ENCODE assay signal across 8 cellular contexts in genomic region chr5:112146323-112146848, GRCh38.
DNase-seq lines count a peak whose midpoint lies in the region; ATAC-seq and TF ChIP-seq lines count a peak whose summit lies in the region.

No MANE protein-coding gene starts in this region.

- intact Hi-C loops in psoas muscle (cut with DNase I), result loop anchor here (1.0 to 10.0 kb wide), 7 partner anchors 388 to 1412 kb away; partner anchors contain the start of genes NREP (in 1 of the 2) and SLC25A46 (in 1 of the 2)

- peak overlapping the region; percentile 74 for H3K27ac ChIP-seq in psoas muscle

- no peak overlapping the region for H3K4me3 Mint-ChIP-seq in type B pancreatic cell

- no peaks in the 10 kb centered on the region for H3K27me3 Mint-ChIP-seq in type B pancreatic cell

- H3K27me3 ChIP-seq in adipocyte (replicated peaks; ENCODE audit: control insufficient read depth, insufficient read depth, low read length), result no peaks in the 10 kb centered on the region
- no peaks in the 10 kb centered on the region for H3K27me3 ChIP-seq in psoas muscle (ENCODE audit: insufficient read depth in 3 of 3, low read length in 2 of 3)

- TF ChIP-seq CTCF in psoas muscle (IDR thresholded peaks at IDR 0.05) (no peak), type B pancreatic cell (conservative IDR thresholded peaks at IDR 0.05) (no peak)

- DNase-seq in adipocyte (ENCODE audit: low read depth) (peak; percentile 93), psoas muscle (peak; percentile 39 to 69), type B pancreatic cell (ENCODE audit: extremely low spot score, unreplicated experiment) (no peak), SW 1271 (lab: John Stamatoyannopoulos, UW) (no peak), NCI-H1105 treated with DMSO at 0.1 percent for 48 hours (lab: John Stamatoyannopoulos, UW) (no peak), GF-D8 (lab: John Stamatoyannopoulos, UW) (no peak)

- H3K9me3 Mint-ChIP-seq in type B pancreatic cell, result no peaks in the 10 kb centered on the region

- ATAC-seq in GM18868 (IDR thresholded peaks at IDR 0.05; ENCODE audit: unreplicated experiment), result peak; percentile 52
- peak; percentile 55 for ATAC-seq in HG02870 (IDR thresholded peaks at IDR 0.05; ENCODE audit: unreplicated experiment)
- ATAC-seq in psoas muscle, result peak; percentile 90 to 95 (median 91)

- WGBS in psoas muscle, 3 donors, result 6 to 13% (median 6%) methylated on average over 5 of the region's 5 CpGs

- H3K9me3 ChIP-seq in adipocyte (ENCODE audit: control insufficient read depth, low read length) (peaks cover 5% of the 10 kb centered on the region), psoas muscle (no peaks in the 10 kb centered on the region)

- H3K4me3 ChIP-seq in adipocyte (ENCODE audit: low read length), result peak overlapping the region; percentile 8
- H3K4me3 ChIP-seq in psoas muscle, result no peak overlapping the region

- no peaks in the 10 kb centered on the region for H3K36me3 Mint-ChIP-seq in type B pancreatic cell

- H3K27ac Mint-ChIP-seq in type B pancreatic cell, result no peak overlapping the region

- peaks cover 5% of the 10 kb centered on the region for H3K4me1 Mint-ChIP-seq in type B pancreatic cell (ENCODE audit: unreplicated experiment)

- H3K9ac ChIP-seq in adipocyte (ENCODE audit: low read length), result peak overlapping the region; percentile 62

- peaks cover 15% of the 10 kb centered on the region for H3K4me1 ChIP-seq in adipocyte (ENCODE audit: control insufficient read depth, insufficient read depth, low read length)
- H3K4me1 ChIP-seq in psoas muscle, result peaks cover 17% of the 10 kb centered on the region

- no peaks in the 10 kb centered on the region for H3K36me3 ChIP-seq in adipocyte (ENCODE audit: control insufficient read depth, insufficient read depth, low read length, severe bottlenecking)
- no peaks in the 10 kb centered on the region for H3K36me3 ChIP-seq in psoas muscle (ENCODE audit: insufficient read depth in 1 of 2, low read depth in 1 of 2)

Comparison
In these comparisons a context has a peak if more than half of its experiments do, and no peak if none do; other contexts are left out.
1. DNase-seq: peak in adipocyte (single experiment) and psoas muscle (2 of 2); none in type B pancreatic cell (single experiment), SW 1271 (0 of 2), NCI-H1105 treated with DMSO at 0.1 percent for 48 hours (single experiment) and GF-D8 (single experiment).
2. Peak in every context shown above with its lines, with median percentiles within 50 percentile points of each other: ATAC-seq.